In genomic region chr4:123555500-123556273, GRCh38 we compare ENCODE assay signal across 8 cellular contexts.
DNase-seq lines count a peak whose midpoint lies in the region; ATAC-seq, FAIRE-seq and TF ChIP-seq lines count a peak whose summit lies in the region.

No MANE protein-coding gene starts in this region.

- CTCF ChIA-PET in HepG2 (lab: Yijun Ruan, JAX; ENCODE audit: low intra/inter-chr PET ratio, low total read pairs) = interaction anchor here (1.2 kb wide), 1 partner anchor 9 kb away, joined by 4 read pairs; no protein-coding TSS in a partner anchor

- ATAC-seq in HepG2 (peak; percentile 97), HG03108 (IDR thresholded peaks at IDR 0.05; ENCODE audit: unreplicated experiment) (no peak), HG02759 (IDR thresholded peaks at IDR 0.05; ENCODE audit: unreplicated experiment) (no peak), GM19452 (IDR thresholded peaks at IDR 0.05; ENCODE audit: unreplicated experiment) (no peak)

- TF ChIP-seq CTCF in 22Rv1 (IDR thresholded peaks at IDR 0.05) (no peak), HepG2 (CRISPR knock-in tag; IDR thresholded peaks at IDR 0.05) (peak; percentile 8; the same call in 1 of the 2 replicates), thyroid gland (IDR thresholded peaks at IDR 0.05) (no peak)

- H3K9ac ChIP-seq in HepG2 (ENCODE audit: insufficient read depth, low read depth, low read length) = peak overlapping the region; percentile 83

- TF ChIP-seq EP300 in HepG2 (IDR thresholded peaks at IDR 0.05; ENCODE audit: low read depth in 2 of 2, low read length in 2 of 2) (peak; percentile 72 to 99), HepG2 (CRISPR knock-in tag; IDR thresholded peaks at IDR 0.05; ENCODE audit: borderline replicate concordance) (peak; percentile 93)

- H2AFZ ChIP-seq in HepG2 (ENCODE audit: low read length) = no peak overlapping the region

- H3K4me1 ChIP-seq in HepG2 (ENCODE audit: insufficient read depth, low read length) (peaks cover 80% of the 10 kb centered on the region), thyroid gland (peaks cover 26 to 34% of the 10 kb centered on the region in 2 donors)

- TF ChIP-seq POLR2A in HepG2 (IDR thresholded peaks at IDR 0.05; ENCODE audit: insufficient read depth in 1 of 2, low read depth in 2 of 2, low read length in 2 of 2) (peak in 1 of 2 experiments; percentile 59; a peak in 2 of 4 replicates), thyroid gland (IDR thresholded peaks at IDR 0.05) (no peak)

- no peaks in the 10 kb centered on the region for H4K20me1 ChIP-seq in HepG2 (ENCODE audit: insufficient read depth, low read length)

- peak overlapping the region; percentile 93 for H3K4me2 ChIP-seq in HepG2 (ENCODE audit: low read depth, low read length)

- 2% methylated on average over 10 of the region's 10 CpGs for WGBS in HepG2 (ENCODE audit: low lambda C conversion rate)
- WGBS in thyroid gland, 2 donors = 22 to 33% methylated on average over 10 of the region's 10 CpGs

- H3K36me3 ChIP-seq in MG63 (no peaks in the 10 kb centered on the region), HepG2 (replicated peaks in 1 of 2; ENCODE audit: control insufficient read depth in 1 of 2, insufficient read depth in 2 of 2, low read length in 2 of 2) (no peaks in the 10 kb centered on the region), thyroid gland (no peaks in the 10 kb centered on the region)

- H3K9me3 ChIP-seq in MG63 (no peaks in the 10 kb centered on the region), HepG2 (ENCODE audit: low read length) (no peaks in the 10 kb centered on the region), thyroid gland (no peaks in the 10 kb centered on the region)

- peak; percentile 60 for FAIRE-seq in HepG2 (lab: Jason Lieb, UNC)

- H3K27me3 ChIP-seq in MG63 (no peaks in the 10 kb centered on the region), HepG2 (ENCODE audit: control insufficient read depth in 1 of 2, insufficient read depth in 2 of 2, low read length in 2 of 2) (no peaks in the 10 kb centered on the region), thyroid gland (no peaks in the 10 kb centered on the region)

- H3K27ac ChIP-seq in 22Rv1 (peak overlapping the region; percentile 75), HepG2 (ENCODE audit: extremely low read length, insufficient read depth, low read length) (peak overlapping the region; percentile 98), thyroid gland (peak overlapping the region; percentile 42 to 80 (median 69))

- TF ChIP-seq RAD21 in HepG2 (CRISPR knock-in tag; IDR thresholded peaks at IDR 0.05) = peak; percentile 50; the same call in 1 of the 2 replicates

- TSS peak; percentile 93 for BruUV-seq in HepG2 (replicated peaks; lab: Mats Ljungman, UMichigan)

- no peak overlapping the region for H3K4me3 ChIP-seq in MG63
- peak overlapping the region; percentile 25 to 54 (median 37); a peak in 5 of 6 replicates for H3K4me3 ChIP-seq in HepG2 (replicated peaks in 1 of 3; ENCODE audit: insufficient read depth in 1 of 3, low read depth in 2 of 3, low read length in 3 of 3)
- H3K4me3 ChIP-seq in thyroid gland (replicated peaks in 1 of 3) = no peak overlapping the region

- H3K79me2 ChIP-seq in HepG2 (ENCODE audit: insufficient read depth, low read length) = peaks cover 3% of the 10 kb centered on the region

- DNase-seq in MG63 (peak; percentile 94), cerebellar cortex (ENCODE audit: low spot score) (peak; percentile 93), HepG2 (ENCODE audit: low spot score) (peak; percentile 98), thyroid gland (peak; percentile 83 to 86)

- POLR2A ChIA-PET in HepG2 (lab: Yijun Ruan, JAX) = interaction anchor here (0.6 to 4.5 kb wide), 26 partner anchors 9 to 633 kb away, joined by 3 to 53 read pairs (median 4); partner anchors contain the start of genes NUDT6 and SPRY1

- in situ Hi-C loops in HepG2 (cut with HindIII; ENCODE audit: extremely low pct_ligation_motif_present, low pct_unique_long_range_greater_than_20kb) = loop anchor here (25.0 kb wide), 1 partner anchor 557 kb away; no protein-coding TSS in a partner anchor

- intact Hi-C loops in HepG2 (cut with micrococcal nuclease; ENCODE audit: unreplicated experiment) (loop anchor here (1.0 to 5.0 kb wide), 6 partner anchors 43 to 208 kb away; partner anchors contain the start of gene SPRY1), thyroid gland (cut with DNase I) (no loop called here)

TF ChIP-seq in HepG2, 621 proteins besides CTCF, POLR2A, EP300 and RAD21 (continues in another document):
- TF ChIP-seq ZNF607 (CRISPR knock-in tag; IDR thresholded peaks at IDR 0.05; ENCODE audit: borderline replicate concordance) (no peak), ZNF839 (CRISPR knock-in tag; IDR thresholded peaks at IDR 0.05; ENCODE audit: borderline replicate concordance) (no peak), ZNF224 (CRISPR knock-in tag; IDR thresholded peaks at IDR 0.05) (no peak), PLRG1 (conservative IDR thresholded peaks at IDR 0.05) (no peak), CCAR2 (optimal IDR thresholded peaks at IDR 0.05; ENCODE audit: low read depth, low read length) (no peak), REL (CRISPR knock-in tag; conservative IDR thresholded peaks at IDR 0.05) (no peak), ZFP37 (CRISPR knock-in tag; IDR thresholded peaks at IDR 0.05; ENCODE audit: borderline replicate concordance) (peak; percentile 48; the same call in 1 of the 2 replicates), RNF219 (CRISPR knock-in tag; IDR thresholded peaks at IDR 0.05) (no peak), ONECUT2 (CRISPR knock-in tag; IDR thresholded peaks at IDR 0.05) (no peak; the same call in 1 of the 2 replicates), ZFP41 (CRISPR knock-in tag; IDR thresholded peaks at IDR 0.05; ENCODE audit: borderline replicate concordance) (no peak), ZNF761 (CRISPR knock-in tag; conservative IDR thresholded peaks at IDR 0.05) (0 out of 2 replicates have a peak, but pooled peaks have one; percentile 56), NR2C2 (CRISPR knock-in tag; IDR thresholded peaks at IDR 0.05; ENCODE audit: borderline replicate concordance) (peak; percentile 41; the same call in 1 of the 2 replicates), TARDBP (CRISPR knock-in tag; IDR thresholded peaks at IDR 0.05) (peak; percentile 93), KLF11 (CRISPR knock-in tag; IDR thresholded peaks at IDR 0.05) (peak; percentile 58; the same call in 1 of the 2 replicates), ZNF720 (CRISPR knock-in tag; IDR thresholded peaks at IDR 0.05) (no peak), FOSL2 (CRISPR knock-in tag; IDR thresholded peaks at IDR 0.05) (peak; percentile 88), ZNF232 (CRISPR knock-in tag; IDR thresholded peaks at IDR 0.05; ENCODE audit: borderline replicate concordance) (peak; percentile 79; the same call in 1 of the 2 replicates), CSRNP1 (CRISPR knock-in tag; IDR thresholded peaks at IDR 0.05) (peak; percentile 21; the same call in 1 of the 2 replicates), SRSF1 (optimal IDR thresholded peaks at IDR 0.05; ENCODE audit: low read depth, low read length) (no peak), ZNF383 (CRISPR knock-in tag; IDR thresholded peaks at IDR 0.05; ENCODE audit: borderline replicate concordance) (no peak), SMARCC2 (IDR thresholded peaks at IDR 0.05) (no peak), KLF9 (CRISPR knock-in tag; IDR thresholded peaks at IDR 0.05; ENCODE audit: low read depth) (no peak), ZNF543 (CRISPR knock-in tag; IDR thresholded peaks at IDR 0.05) (0 out of 2 replicates have a peak, but pooled peaks have one; percentile 49), ZFX (CRISPR knock-in tag; IDR thresholded peaks at IDR 0.05; ENCODE audit: low read depth) (peak; percentile 72), HNF4A (CRISPR knock-in tag; IDR thresholded peaks at IDR 0.05) (peak; percentile 97)
- TF ChIP-seq, protein P1, sequence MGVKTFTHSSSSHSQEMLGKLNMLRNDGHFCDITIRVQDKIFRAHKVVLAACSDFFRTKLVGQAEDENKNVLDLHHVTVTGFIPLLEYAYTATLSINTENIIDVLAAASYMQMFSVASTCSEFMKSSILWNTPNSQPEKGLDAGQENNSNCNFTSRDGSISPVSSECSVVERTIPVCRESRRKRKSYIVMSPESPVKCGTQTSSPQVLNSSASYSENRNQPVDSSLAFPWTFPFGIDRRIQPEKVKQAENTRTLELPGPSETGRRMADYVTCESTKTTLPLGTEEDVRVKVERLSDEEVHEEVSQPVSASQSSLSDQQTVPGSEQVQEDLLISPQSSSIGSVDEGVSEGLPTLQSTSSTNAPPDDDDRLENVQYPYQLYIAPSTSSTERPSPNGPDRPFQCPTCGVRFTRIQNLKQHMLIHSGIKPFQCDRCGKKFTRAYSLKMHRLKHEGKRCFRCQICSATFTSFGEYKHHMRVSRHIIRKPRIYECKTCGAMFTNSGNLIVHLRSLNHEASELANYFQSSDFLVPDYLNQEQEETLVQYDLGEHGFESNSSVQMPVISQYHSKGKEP (CRISPR knock-in tag; IDR thresholded peaks at IDR 0.05) = no peak

Comparison
In these comparisons a context has a peak if more than half of its experiments do, and no peak if none do; other contexts are left out.
1. H3K4me3 ChIP-seq: peak in HepG2 (3 of 3); none in MG63 (single experiment) and thyroid gland (0 of 3).
2. Peak in every context shown above with its lines, with median percentiles within 50 percentile points of each other: H3K27ac ChIP-seq and DNase-seq.